Comparison of ENCODE assay signal across 8 cellular contexts in the genomic region with DNA sequence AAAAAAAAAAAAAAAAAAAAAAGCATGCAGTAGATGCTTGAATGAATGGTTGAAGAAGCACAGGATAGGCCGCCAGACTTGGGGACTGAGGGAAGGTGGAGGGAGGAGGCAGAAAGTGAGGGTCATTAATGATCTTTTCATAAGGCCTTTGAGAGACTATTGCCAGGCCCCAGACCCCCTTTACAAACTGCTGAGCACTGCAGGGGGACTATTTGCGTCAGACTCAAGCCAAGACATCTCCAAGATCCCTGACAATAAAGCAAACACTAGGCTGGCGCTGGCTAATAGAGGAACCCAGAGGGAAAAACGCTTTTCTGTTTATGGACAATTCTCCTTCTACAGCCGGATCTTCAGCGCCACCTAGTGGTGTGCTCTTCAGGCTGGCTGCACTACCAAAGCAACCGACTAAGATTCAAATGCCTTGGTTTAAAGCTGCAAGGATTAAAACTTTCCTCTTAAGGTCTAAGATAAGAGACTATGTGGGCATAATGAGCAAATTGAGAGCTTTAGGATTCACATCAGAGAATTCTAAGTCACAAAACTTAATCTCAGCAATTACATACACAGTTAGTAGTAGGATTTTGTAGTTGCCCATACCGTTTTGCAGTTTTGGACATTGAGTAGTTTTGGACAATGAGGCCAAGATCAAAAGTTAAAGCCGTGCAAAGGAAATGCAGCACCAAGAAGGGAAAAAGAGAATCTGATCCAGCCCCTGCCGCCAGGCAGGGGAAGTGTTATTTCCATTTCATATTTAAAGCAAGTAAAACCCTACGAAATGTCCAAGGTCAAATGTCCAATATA.
A peak's percentile ranks its signal among the peaks of the same experiment; 100 is the strongest.
DNase-seq lines count a peak whose midpoint lies in the region; ATAC-seq and TF ChIP-seq lines count a peak whose summit lies in the region.

No MANE protein-coding gene starts in this region.

- peak; percentile 96 for TF ChIP-seq CTCF in GM12865 (IDR thresholded peaks at IDR 0.05; ENCODE audit: insufficient read depth, low read depth, low read length, missing control alignments)
- TF ChIP-seq CTCF in HL-60 (IDR thresholded peaks at IDR 0.05; ENCODE audit: insufficient read depth, low read length) = peak; percentile 91

- no peak for ATAC-seq in GM21423 (IDR thresholded peaks at IDR 0.05; ENCODE audit: unreplicated experiment)

- H3K4me3 ChIP-seq in GM12865 (ENCODE audit: low read depth, low read length) = no peak overlapping the region
- no peak overlapping the region for H3K4me3 ChIP-seq in HL-60 (replicated peaks; ENCODE audit: insufficient read depth, low read length)

- no peak overlapping the region for H3K27ac ChIP-seq in HL-60 (replicated peaks)

- DNase-seq in GM12865 (ENCODE audit: low read depth) (peak; percentile 81), HL-60 (ENCODE audit: low read depth in 1 of 2, low spot score in 1 of 2) (peak; percentile 38 to 40), NCI-H748 (lab: John Stamatoyannopoulos, UW; ENCODE audit: unreplicated experiment) (peak; percentile 79), medulla oblongata (ENCODE audit: extremely low spot score) (peak; percentile 94)
- DNase-seq in activated CD4-positive, alpha-beta T cell treated with anti-CD3 and anti-CD28 coated beads, Interleukin-2, amount 50 U/mL, for 48 hours = peak; percentile 64 to 71
- DNase-seq in effector CD8-positive, alpha-beta T cell (lab: John Stamatoyannopoulos, UW) = peak; percentile 24
- peak; percentile 10 for DNase-seq in stimulated activated CD8-positive, alpha-beta memory T cell treated with anti-CD3 and anti-CD28 coated beads, Interleukin-12 subunit alpha, Interleukin-12 subunit beta, amount 100 ng/mL, for 4 hours (ENCODE audit: low read depth)

- peaks cover 6% of the 10 kb centered on the region for H3K27me3 ChIP-seq in HL-60 (ENCODE audit: insufficient read depth, poor library complexity, severe bottlenecking)

Comparison
In these comparisons a context has a peak if more than half of its experiments do, and no peak if none do; other contexts are left out.
1. DNase-seq: peak in every context shown above with its lines; median percentile 94 in medulla oblongata; 81 in GM12865; 79 in NCI-H748; 68 in activated CD4-positive, alpha-beta T cell treated with anti-CD3 and anti-CD28 coated beads, Interleukin-2, amount 50 U/mL, for 48 hours; 39 in HL-60; 24 in effector CD8-positive, alpha-beta T cell; 10 in stimulated activated CD8-positive, alpha-beta memory T cell treated with anti-CD3 and anti-CD28 coated beads, Interleukin-12 subunit alpha, Interleukin-12 subunit beta, amount 100 ng/mL, for 4 hours.